Comparison of ENCODE assay signal across 7 cellular contexts in genomic region chr12:131623404-131624368, GRCh38.
DNase-seq lines count a peak whose midpoint lies in the region; ATAC-seq, FAIRE-seq and TF ChIP-seq lines count a peak whose summit lies in the region.
"Not testable (repeated sequence)": the region's sequence is repeated elsewhere in the genome, so short reads cannot be mapped to it uniquely, and the experiment has no call there.

No MANE protein-coding gene starts in this region.

- in situ Hi-C loops in GM13977 (cut with MboI; ENCODE audit: low pct_unique_long_range_greater_than_20kb, low sequenced_read_pairs, unreplicated experiment), result not testable (repeated sequence)

- not testable (repeated sequence) for H4K20me1 ChIP-seq in DND-41 (ENCODE audit: insufficient read depth, low read length); Karpas-422 (ENCODE audit: insufficient read depth, low read depth, low read length)

- not testable (repeated sequence) for H3K4me2 ChIP-seq in DND-41 (ENCODE audit: insufficient read depth, low read length); Karpas-422 (ENCODE audit: low read depth, low read length, poor library complexity, severe bottlenecking)

- H3K27ac ChIP-seq in DND-41 (ENCODE audit: low read length); Karpas-422 (ENCODE audit: low read length): not testable (repeated sequence)
- H3K27ac ChIP-seq in SJCRH30 (peak overlapping the region; percentile 72), iPS-20b (ENCODE audit: low read length) (peak overlapping the region; percentile 36)

- H3K9me2 ChIP-seq in Karpas-422 (replicated peaks; ENCODE audit: insufficient read depth, low read length), result not testable (repeated sequence)

- DNase-seq in DND-41; GM13977 (ENCODE audit: low spot score); bronchial epithelial cell (ENCODE audit: low read depth): not testable (repeated sequence)
- DNase-seq in Karpas-422 (peak; percentile 64), SJCRH30 (peak; percentile 46 to 61)
- peak; percentile 42 for DNase-seq in stimulated activated CD8-positive, alpha-beta memory T cell treated with anti-CD3 and anti-CD28 coated beads, Interleukin-4, amount 100 ng/mL, for 48 hours

- FAIRE-seq in bronchial epithelial cell (lab: Jason Lieb, UNC), result peak; percentile 23

- not testable (repeated sequence) for H3K4me3 ChIP-seq in DND-41 (ENCODE audit: low read depth in 1 of 2, low read length in 2 of 2); Karpas-422 (ENCODE audit: low read length); SJCRH30; bronchial epithelial cell (ENCODE audit: low read depth, low read length); iPS-20b (ENCODE audit: low read length)

- not testable (repeated sequence) for H2AFZ ChIP-seq in DND-41 (ENCODE audit: low read depth, low read length); Karpas-422 (ENCODE audit: low read length)

- H3K79me2 ChIP-seq in DND-41 (ENCODE audit: insufficient read depth, low read length); Karpas-422 (ENCODE audit: low read length): not testable (repeated sequence)

- ATAC-seq in DND-41 (ENCODE audit: insufficient read depth, low read depth), result not testable (repeated sequence)

- H3K36me3 ChIP-seq in DND-41 (ENCODE audit: insufficient read depth, low read length); Karpas-422 (ENCODE audit: insufficient read depth, low read length); SJCRH30; bronchial epithelial cell (ENCODE audit: control insufficient read depth, insufficient read depth, low read length); iPS-20b (ENCODE audit: insufficient read depth, low read depth, low read length): not testable (repeated sequence)

- H3K9ac ChIP-seq in DND-41 (ENCODE audit: low read depth, low read length); Karpas-422 (ENCODE audit: low read length); iPS-20b (ENCODE audit: low read depth, low read length): not testable (repeated sequence)

- H3K4me1 ChIP-seq in DND-41 (ENCODE audit: insufficient read depth, low read length); Karpas-422 (ENCODE audit: low read length): not testable (repeated sequence)
- H3K4me1 ChIP-seq in SJCRH30 (peaks cover 30% of the 10 kb centered on the region), iPS-20b (ENCODE audit: insufficient read depth, low read length) (peaks cover 21% of the 10 kb centered on the region)

- not testable (repeated sequence) for H3K27me3 ChIP-seq in DND-41 (ENCODE audit: insufficient read depth, low read length, poor library complexity); Karpas-422 (ENCODE audit: low read length); SJCRH30; bronchial epithelial cell (ENCODE audit: control insufficient read depth, insufficient read depth, low read length); iPS-20b (ENCODE audit: insufficient read depth, low read length)

- TF ChIP-seq CTCF in DND-41 (IDR thresholded peaks at IDR 0.05; ENCODE audit: borderline replicate concordance, extremely low read depth, low read length, poor library complexity, severe bottlenecking) (peak; percentile 8), GM13977 (IDR thresholded peaks at IDR 0.05; ENCODE audit: extremely low read depth, insufficient read depth, missing control alignments) (peak; percentile 27)
- TF ChIP-seq CTCF in bronchial epithelial cell (IDR thresholded peaks at IDR 0.05; ENCODE audit: insufficient read depth, low read length, severe bottlenecking), result not testable (repeated sequence)

- peaks cover 10% of the 10 kb centered on the region for H3K9me3 ChIP-seq in DND-41 (ENCODE audit: insufficient read depth, low read length, severe bottlenecking)
- not testable (repeated sequence) for H3K9me3 ChIP-seq in Karpas-422 (ENCODE audit: low read length); SJCRH30 (replicated peaks); iPS-20b (ENCODE audit: insufficient read depth, low read depth, low read length)
